Comparison of ENCODE assay signal across 10 cellular contexts in the genomic region with DNA sequence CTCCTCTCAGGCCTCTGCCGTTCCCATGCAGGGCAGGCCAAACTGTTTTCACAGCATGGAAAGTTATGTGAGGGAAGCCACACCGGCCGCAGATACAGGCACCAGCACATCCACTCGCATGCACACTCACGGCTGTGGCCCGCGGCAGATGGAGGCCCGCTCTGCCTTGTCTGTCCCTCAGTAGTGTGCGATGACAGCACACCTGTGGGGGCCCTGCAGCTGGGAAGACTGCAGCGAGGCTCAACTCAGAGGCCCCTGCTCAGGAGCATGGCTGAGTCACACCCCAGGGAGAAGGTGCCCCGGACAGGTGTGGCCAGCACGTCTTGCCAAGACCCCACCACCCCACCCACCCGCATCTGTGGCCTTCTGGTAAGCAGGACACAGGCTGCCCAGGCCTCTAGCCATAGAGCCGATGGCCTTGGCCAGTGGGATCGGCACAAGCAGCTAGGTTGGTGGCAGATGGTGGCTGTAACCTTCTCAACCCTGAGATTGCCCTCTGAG. TPM values are rescaled to one million over a fixed set of nuclear protein-coding genes. Genes with fewer than 3 reads are reported as not detected.
DNase-seq lines count a peak whose midpoint lies in the region; ATAC-seq, FAIRE-seq and TF ChIP-seq lines count a peak whose summit lies in the region.
"Had no signal": no experiment of that assay in that cellular context is flagged by ENCODE, and none has a peak within 500 bp of the region (broad histone marks: within the 10 kb centered on the region; RNA-seq: fewer than 3 reads in every experiment).

No MANE protein-coding gene starts in this region.

- peaks cover 21% of the 10 kb centered on the region; the same call in 1 of the 2 replicates for H4K20me1 ChIP-seq in HepG2 (ENCODE audit: insufficient read depth, low read length)

- peak overlapping the region; percentile 81; the same call in 1 of the 2 replicates for H3K9ac ChIP-seq in HepG2 (ENCODE audit: insufficient read depth, low read depth, low read length)

- peaks cover 4 to 5% of the 10 kb centered on the region in 2 experiments; a peak in 1 of 5 replicates for H3K36me3 ChIP-seq in HepG2 (replicated peaks in 1 of 2; ENCODE audit: control insufficient read depth in 1 of 2, insufficient read depth in 2 of 2, low read length in 2 of 2)

- H3K27ac ChIP-seq in HepG2 (ENCODE audit: extremely low read length, insufficient read depth, low read length) (peak overlapping the region; percentile 64), substantia nigra (ENCODE audit: low read depth, low read length, poor library complexity, severe bottlenecking) (peak overlapping the region; percentile 90)

- TF ChIP-seq CTCF in activated CD8-positive, alpha-beta T cell treated with anti-CD3 and anti-CD28 coated beads for 36 hours (IDR thresholded peaks at IDR 0.05) = no peak
- no peak for TF ChIP-seq CTCF in HepG2 (CRISPR knock-in tag; IDR thresholded peaks at IDR 0.05)

- H3K4me2 ChIP-seq in HepG2 (ENCODE audit: low read depth, low read length) = peak overlapping the region; percentile 79

- H3K27ac Mint-ChIP-seq in activated naive CD4-positive, alpha-beta T cell treated with anti-CD3 and anti-CD28 coated beads, Interleukin-2, amount 10 ng/mL, durations not matched to agents 7 days and 5 days = no peak overlapping the region
- H3K27ac Mint-ChIP-seq in activated naive CD4-positive, alpha-beta T cell treated with anti-CD3 and anti-CD28 coated beads, Interleukin-2, amount 50 U/mL, for 72 hours = peak overlapping the region in 1 of 2 donors; percentile 68
- H3K27ac Mint-ChIP-seq in activated CD8-positive, alpha-beta T cell treated with anti-CD3 and anti-CD28 coated beads for 36 hours = no peak overlapping the region

- TF ChIP-seq RAD21 in HepG2 (CRISPR knock-in tag; IDR thresholded peaks at IDR 0.05) = no peak

- POLR2A ChIA-PET in activated CD8-positive, alpha-beta T cell treated with anti-CD3 and anti-CD28 coated beads for 36 hours (lab: Charles Lee) = interaction anchor here (0.9 to 1.4 kb wide), 3 partner anchors 10 to 20 kb away, joined by 3 read pairs; no protein-coding TSS in a partner anchor
- POLR2A ChIA-PET in HepG2 (lab: Yijun Ruan, JAX) = interaction anchor here (0.6 to 2.2 kb wide), 3 partner anchors 30 to 296 kb away, joined by 5 to 11 read pairs (median 11); no protein-coding TSS in a partner anchor

- peak overlapping the region; percentile 59 to 79 (median 70); a peak in 3 of 6 replicates for H3K4me3 ChIP-seq in HepG2 (replicated peaks in 1 of 3; ENCODE audit: insufficient read depth in 1 of 3, low read depth in 2 of 3, low read length in 3 of 3)

- ATAC-seq in activated naive CD4-positive, alpha-beta T cell treated with anti-CD3 and anti-CD28 coated beads, Interleukin-2, amount 50 U/mL, for 72 hours = no peak
- ATAC-seq in activated CD8-positive, alpha-beta T cell treated with anti-CD3 and anti-CD28 coated beads for 36 hours = no peak
- ATAC-seq in HepG2 = no peak; the same call in 2 of the 3 replicates

- intact Hi-C loops in activated CD8-positive, alpha-beta T cell treated with anti-CD3 and anti-CD28 coated beads for 36 hours (cut with micrococcal nuclease) = no loop called here
- intact Hi-C loops in HepG2 (cut with micrococcal nuclease; ENCODE audit: unreplicated experiment) = no loop called here

- TF ChIP-seq EP300 in HepG2 (IDR thresholded peaks at IDR 0.05; ENCODE audit: low read depth in 2 of 2, low read length in 2 of 2) = no peak
- TF ChIP-seq EP300 in HepG2 (CRISPR knock-in tag; IDR thresholded peaks at IDR 0.05; ENCODE audit: borderline replicate concordance) = no peak

- no peak for FAIRE-seq in HepG2 (lab: Jason Lieb, UNC)

- H3K4me1 Mint-ChIP-seq in activated naive CD4-positive, alpha-beta T cell treated with anti-CD3 and anti-CD28 coated beads, Interleukin-2, amount 10 ng/mL, durations not matched to agents 7 days and 5 days = peaks cover 40% of the 10 kb centered on the region
- peaks cover 33% of the 10 kb centered on the region for H3K4me1 Mint-ChIP-seq in activated CD8-positive, alpha-beta T cell treated with anti-CD3 and anti-CD28 coated beads for 36 hours (ENCODE audit: low read depth)

- no TSS peak for BruUV-seq in HepG2 (replicated peaks; lab: Mats Ljungman, UMichigan)

- H3K27me3 Mint-ChIP-seq in activated naive CD4-positive, alpha-beta T cell treated with anti-CD3 and anti-CD28 coated beads, Interleukin-2, amount 10 ng/mL, durations not matched to agents 7 days and 5 days = no peaks in the 10 kb centered on the region
- H3K27me3 Mint-ChIP-seq in activated CD8-positive, alpha-beta T cell treated with anti-CD3 and anti-CD28 coated beads for 36 hours = no peaks in the 10 kb centered on the region

- 73% methylated on average over 8 of the region's 15 CpGs for WGBS in HepG2 (ENCODE audit: low lambda C conversion rate)

- H3K27me3 ChIP-seq in HepG2 (ENCODE audit: control insufficient read depth in 1 of 2, insufficient read depth in 2 of 2, low read length in 2 of 2) = no peaks in the 10 kb centered on the region; a peak in 1 of 5 replicates

- in situ Hi-C loops in HepG2 (cut with HindIII; ENCODE audit: extremely low pct_ligation_motif_present, low pct_unique_long_range_greater_than_20kb) = no loop called here

- peaks cover 59% of the 10 kb centered on the region for H3K4me1 ChIP-seq in HepG2 (ENCODE audit: insufficient read depth, low read length)

- no peaks in the 10 kb centered on the region for H3K9me3 Mint-ChIP-seq in activated naive CD4-positive, alpha-beta T cell treated with anti-CD3 and anti-CD28 coated beads, Interleukin-2, amount 10 ng/mL, durations not matched to agents 7 days and 5 days
- no peaks in the 10 kb centered on the region for H3K9me3 Mint-ChIP-seq in activated naive CD4-positive, alpha-beta T cell treated with anti-CD3 and anti-CD28 coated beads, Interleukin-2, amount 50 U/mL, for 72 hours
- H3K9me3 Mint-ChIP-seq in activated CD8-positive, alpha-beta T cell treated with anti-CD3 and anti-CD28 coated beads for 36 hours = no peaks in the 10 kb centered on the region

- H3K4me3 Mint-ChIP-seq in activated naive CD4-positive, alpha-beta T cell treated with anti-CD3 and anti-CD28 coated beads, Interleukin-2, amount 10 ng/mL, durations not matched to agents 7 days and 5 days = peak overlapping the region; percentile 63
- H3K4me3 Mint-ChIP-seq in activated CD8-positive, alpha-beta T cell treated with anti-CD3 and anti-CD28 coated beads for 36 hours = peak overlapping the region; percentile 70

- CTCF ChIA-PET in activated naive CD4-positive, alpha-beta T cell treated with anti-CD3 and anti-CD28 coated beads, Interleukin-2, amount 10 ng/mL, durations not matched to agents 7 days and 5 days (lab: Charles Lee) = interaction anchor here (1.2 kb wide), 1 partner anchor 153 kb away, joined by 6 read pairs; no protein-coding TSS in a partner anchor
- CTCF ChIA-PET in activated CD8-positive, alpha-beta T cell treated with anti-CD3 and anti-CD28 coated beads for 36 hours (lab: Charles Lee) = no interaction called here
- CTCF ChIA-PET in HepG2 (lab: Yijun Ruan, JAX; ENCODE audit: low intra/inter-chr PET ratio, low total read pairs) = no interaction called here

- peaks cover 33% of the 10 kb centered on the region for H3K79me2 ChIP-seq in HepG2 (ENCODE audit: insufficient read depth, low read length)

- no peak for TF ChIP-seq POLR2A in HepG2 (IDR thresholded peaks at IDR 0.05; ENCODE audit: insufficient read depth in 1 of 2, low read depth in 2 of 2, low read length in 2 of 2)

- no peak for DNase-seq in activated naive CD4-positive, alpha-beta T cell treated with anti-CD3 and anti-CD28 coated beads, Interleukin-2, amount 10 ng/mL, durations not matched to agents 7 days and 5 days
- no peak for DNase-seq in activated naive CD4-positive, alpha-beta T cell treated with anti-CD3 and anti-CD28 coated beads, Interleukin-2, amount 50 U/mL, for 72 hours (ENCODE audit: low spot score in 2 of 2)
- no peak for DNase-seq in activated CD8-positive, alpha-beta T cell treated with anti-CD3 and anti-CD28 coated beads for 36 hours
- DNase-seq in HepG2 (ENCODE audit: low spot score) (no peak), substantia nigra (lab: John Stamatoyannopoulos, UW) (no peak), NOMO-1 (lab: John Stamatoyannopoulos, UW; ENCODE audit: unreplicated experiment in 2 of 2) (no peak), NCI-H1417 treated with DMSO at 0.1 percent for 48 hours (lab: John Stamatoyannopoulos, UW) (no peak), NCI-H2081 treated with DMSO at 0.1 percent for 48 hours (lab: John Stamatoyannopoulos, UW) (no peak)
- DNase-seq: activated CD4-positive, alpha-beta T cell treated with anti-CD3 and anti-CD28 coated beads for 1 hour; NCI-H69 had no signal

- H3K9me3 ChIP-seq in HepG2 (ENCODE audit: low read length) = no peaks in the 10 kb centered on the region

- H2AFZ ChIP-seq in HepG2 (ENCODE audit: low read length) = no peak overlapping the region

- H3K36me3 Mint-ChIP-seq in activated naive CD4-positive, alpha-beta T cell treated with anti-CD3 and anti-CD28 coated beads, Interleukin-2, amount 10 ng/mL, durations not matched to agents 7 days and 5 days = peaks cover 27% of the 10 kb centered on the region
- H3K36me3 Mint-ChIP-seq in activated naive CD4-positive, alpha-beta T cell treated with anti-CD3 and anti-CD28 coated beads, Interleukin-2, amount 50 U/mL, for 72 hours = peaks cover 13 to 14% of the 10 kb centered on the region in 2 donors
- peaks cover 24% of the 10 kb centered on the region for H3K36me3 Mint-ChIP-seq in activated CD8-positive, alpha-beta T cell treated with anti-CD3 and anti-CD28 coated beads for 36 hours (ENCODE audit: low read depth)

RNA-seq across cellular contexts. Expression of gene UBE2J2, which starts 1.3 kb away (rescaled TPM):
- 10 to 100 TPM; 59.4 to 80.5 TPM for total RNA-seq in activated naive CD4-positive, alpha-beta T cell treated with anti-CD3 and anti-CD28 coated beads, Interleukin-2, amount 50 U/mL, for 72 hours
- total RNA-seq in activated CD8-positive, alpha-beta T cell treated with anti-CD3 and anti-CD28 coated beads for 36 hours = 10 to 100 TPM; 52.3 to 59.2 TPM
- 22.1 and 29.4 TPM in 2 replicates for total RNA-seq in HepG2 (2016; rRNA removed; fragmentation: Illumina TruSeq; extraction: Trizol)
- 19.3 and 24.9 TPM in 2 replicates for total RNA-seq in HepG2 (2016; cell fraction: cytosol; rRNA removed; fragmentation: Illumina TruSeq; extraction: Trizol; ENCODE audit: low read depth)
- total RNA-seq in HepG2 (2016; cell fraction: insoluble cytoplasmic fraction; rRNA removed; fragmentation: Illumina TruSeq; extraction: Trizol) = 21.8 and 31.9 TPM in 2 replicates
- total RNA-seq in HepG2 (2016; cell fraction: membrane; rRNA removed; fragmentation: Illumina TruSeq; extraction: Trizol) = 32.2 and 38.5 TPM in 2 replicates
- 23.9 and 27.0 TPM in 2 replicates for total RNA-seq in HepG2 (2016; cell fraction: nucleus; rRNA removed; fragmentation: Illumina TruSeq; extraction: Trizol)
- 25.4 and 28.8 TPM in 2 replicates for polyA plus RNA-seq in HepG2 (2011; rRNA removed)
- polyA plus RNA-seq in HepG2 (2011; cell fraction: cytosol; rRNA removed) = 25.8 and 32.1 TPM in 2 replicates
- 48.5 and 56.3 TPM in 2 replicates for polyA plus RNA-seq in HepG2 (2011; cell fraction: nucleus; rRNA removed)
- 31.0 and 32.3 TPM in 2 replicates for polyA plus RNA-seq in HepG2 (2012)
- polyA plus RNA-seq in HepG2 (2016; cell fraction: cytosol; fragmentation: Illumina TruSeq; extraction: Trizol; ENCODE audit: low read depth) = 26.4 and 36.1 TPM in 2 replicates
- polyA plus RNA-seq in HepG2 (2016; cell fraction: insoluble cytoplasmic fraction; fragmentation: Illumina TruSeq; extraction: Trizol; ENCODE audit: low read depth) = 38.0 and 48.6 TPM in 2 replicates
- polyA plus RNA-seq in HepG2 (2016; cell fraction: membrane; fragmentation: Illumina TruSeq; extraction: Trizol; ENCODE audit: low read depth) = 40.9 and 46.8 TPM in 2 replicates
- 70.6 and 77.2 TPM in 2 replicates for polyA plus RNA-seq in HepG2 (2016; cell fraction: nucleus; fragmentation: Illumina TruSeq; extraction: Trizol; ENCODE audit: insufficient read depth, low read depth)
- polyA minus RNA-seq in HepG2 (2011; rRNA and poly(A)+ RNA removed; ENCODE audit: low replicate concordance) = 19.8 and 25.0 TPM in 2 replicates
- polyA minus RNA-seq in HepG2 (2011; cell fraction: cytosol; rRNA and poly(A)+ RNA removed) = 15.5 and 16.0 TPM in 2 replicates
- polyA minus RNA-seq in HepG2 (2011; cell fraction: nucleus; rRNA and poly(A)+ RNA removed) = 18.6 and 26.4 TPM in 2 replicates

RNA-seq across cellular contexts. Expression of gene SCNN1D, which starts 5.3 kb away (rescaled TPM):
- 10 to 100 TPM in 1 of 2 donors, 1 to 10 TPM in 1; 3.2 to 11.7 TPM for total RNA-seq in activated naive CD4-positive, alpha-beta T cell treated with anti-CD3 and anti-CD28 coated beads, Interleukin-2, amount 50 U/mL, for 72 hours
- total RNA-seq in activated CD8-positive, alpha-beta T cell treated with anti-CD3 and anti-CD28 coated beads for 36 hours = 1 to 10 TPM; 4.9 to 5.6 TPM
- 0.93 and 2.6 TPM in 2 replicates for total RNA-seq in HepG2 (2016; rRNA removed; fragmentation: Illumina TruSeq; extraction: Trizol)
- 1.3 and 1.5 TPM in 2 replicates for total RNA-seq in HepG2 (2016; cell fraction: cytosol; rRNA removed; fragmentation: Illumina TruSeq; extraction: Trizol; ENCODE audit: low read depth)
- total RNA-seq in HepG2 (2016; cell fraction: insoluble cytoplasmic fraction; rRNA removed; fragmentation: Illumina TruSeq; extraction: Trizol) = 0.73 and 3.1 TPM in 2 replicates
- 1.5 and 1.9 TPM in 2 replicates for total RNA-seq in HepG2 (2016; cell fraction: membrane; rRNA removed; fragmentation: Illumina TruSeq; extraction: Trizol)
- total RNA-seq in HepG2 (2016; cell fraction: nucleus; rRNA removed; fragmentation: Illumina TruSeq; extraction: Trizol) = 3.1 and 3.8 TPM in 2 replicates
- 2.3 and 4.7 TPM in 2 replicates for polyA plus RNA-seq in HepG2 (2011; rRNA removed)
- polyA plus RNA-seq in HepG2 (2011; cell fraction: cytosol; rRNA removed) = 0.92 and 1.7 TPM in 2 replicates
- polyA plus RNA-seq in HepG2 (2011; cell fraction: nucleus; rRNA removed) = 68.0 and 74.7 TPM in 2 replicates
- polyA plus RNA-seq in HepG2 (2012) = 1.8 and 2.2 TPM in 2 replicates
- polyA plus RNA-seq in HepG2 (2016; cell fraction: cytosol; fragmentation: Illumina TruSeq; extraction: Trizol; ENCODE audit: low read depth) = 1.1 and 1.2 TPM in 2 replicates
- 0.84 and 1.3 TPM in 2 replicates for polyA plus RNA-seq in HepG2 (2016; cell fraction: insoluble cytoplasmic fraction; fragmentation: Illumina TruSeq; extraction: Trizol; ENCODE audit: low read depth)
- polyA plus RNA-seq in HepG2 (2016; cell fraction: membrane; fragmentation: Illumina TruSeq; extraction: Trizol; ENCODE audit: low read depth) = 0.98 and 1.3 TPM in 2 replicates
- 12.7 and 13.3 TPM in 2 replicates for polyA plus RNA-seq in HepG2 (2016; cell fraction: nucleus; fragmentation: Illumina TruSeq; extraction: Trizol; ENCODE audit: insufficient read depth, low read depth)
- 0.30 and 1.8 TPM in 2 replicates for polyA minus RNA-seq in HepG2 (2011; rRNA and poly(A)+ RNA removed; ENCODE audit: low replicate concordance)
- 0.59 and 1.4 TPM in 2 replicates for polyA minus RNA-seq in HepG2 (2011; cell fraction: cytosol; rRNA and poly(A)+ RNA removed)
- 1.9 and 2.9 TPM in 2 replicates for polyA minus RNA-seq in HepG2 (2011; cell fraction: nucleus; rRNA and poly(A)+ RNA removed)

RNA-seq across cellular contexts. Expression of gene C1QTNF12, which starts 28.5 kb away (rescaled TPM):
- total RNA-seq in activated naive CD4-positive, alpha-beta T cell treated with anti-CD3 and anti-CD28 coated beads, Interleukin-2, amount 50 U/mL, for 72 hours = 10 to 100 TPM in 1 of 2 donors, 1 to 10 TPM in 1; 4.0 to 17.7 TPM
- total RNA-seq in activated CD8-positive, alpha-beta T cell treated with anti-CD3 and anti-CD28 coated beads for 36 hours = 1 to 10 TPM; 2.6 to 4.9 TPM
- 0.29 and 0.64 TPM in 2 replicates for total RNA-seq in HepG2 (2016; rRNA removed; fragmentation: Illumina TruSeq; extraction: Trizol)
- total RNA-seq in HepG2 (2016; cell fraction: cytosol; rRNA removed; fragmentation: Illumina TruSeq; extraction: Trizol; ENCODE audit: low read depth) = 0.88 and 0.91 TPM in 2 replicates
- 1.0 TPM in 1 of 2 replicates, not detected in the other for total RNA-seq in HepG2 (2016; cell fraction: insoluble cytoplasmic fraction; rRNA removed; fragmentation: Illumina TruSeq; extraction: Trizol)
- total RNA-seq in HepG2 (2016; cell fraction: membrane; rRNA removed; fragmentation: Illumina TruSeq; extraction: Trizol) = 0.28 and 0.80 TPM in 2 replicates
- total RNA-seq in HepG2 (2016; cell fraction: nucleus; rRNA removed; fragmentation: Illumina TruSeq; extraction: Trizol) = 0.87 TPM in 1 of 2 replicates, not detected in the other
- polyA plus RNA-seq in HepG2 (2011; rRNA removed) = 0.18 and 0.29 TPM in 2 replicates
- 0.11 and 0.21 TPM in 2 replicates for polyA plus RNA-seq in HepG2 (2011; cell fraction: cytosol; rRNA removed)
- polyA plus RNA-seq in HepG2 (2011; cell fraction: nucleus; rRNA removed) = 4.1 and 5.2 TPM in 2 replicates
- polyA plus RNA-seq in HepG2 (2012) = 1.6 and 2.0 TPM in 2 replicates
- polyA plus RNA-seq in HepG2 (2016; cell fraction: cytosol; fragmentation: Illumina TruSeq; extraction: Trizol; ENCODE audit: low read depth) = 0.28 and 0.32 TPM in 2 replicates
- not detected in 2 replicates for polyA plus RNA-seq in HepG2 (2016; cell fraction: insoluble cytoplasmic fraction; fragmentation: Illumina TruSeq; extraction: Trizol; ENCODE audit: low read depth)
- not detected in 2 replicates for polyA plus RNA-seq in HepG2 (2016; cell fraction: membrane; fragmentation: Illumina TruSeq; extraction: Trizol; ENCODE audit: low read depth)
- polyA plus RNA-seq in HepG2 (2016; cell fraction: nucleus; fragmentation: Illumina TruSeq; extraction: Trizol; ENCODE audit: insufficient read depth, low read depth) = 2.7 and 4.3 TPM in 2 replicates
- polyA minus RNA-seq in HepG2 (2011; rRNA and poly(A)+ RNA removed; ENCODE audit: low replicate concordance) = 0.36 and 0.40 TPM in 2 replicates
- polyA minus RNA-seq in HepG2 (2011; cell fraction: cytosol; rRNA and poly(A)+ RNA removed) = not detected in 2 replicates
- polyA minus RNA-seq in HepG2 (2011; cell fraction: nucleus; rRNA and poly(A)+ RNA removed) = not detected in 2 replicates

RNA-seq across cellular contexts. Expression of gene ACAP3, which starts 32.7 kb away (rescaled TPM):
- 10 to 100 TPM; 38.3 to 52.4 TPM for total RNA-seq in activated naive CD4-positive, alpha-beta T cell treated with anti-CD3 and anti-CD28 coated beads, Interleukin-2, amount 50 U/mL, for 72 hours
- 10 to 100 TPM; 41.1 to 42.5 TPM for total RNA-seq in activated CD8-positive, alpha-beta T cell treated with anti-CD3 and anti-CD28 coated beads for 36 hours
- 16.4 and 29.4 TPM in 2 replicates for total RNA-seq in HepG2 (2016; rRNA removed; fragmentation: Illumina TruSeq; extraction: Trizol)
- total RNA-seq in HepG2 (2016; cell fraction: cytosol; rRNA removed; fragmentation: Illumina TruSeq; extraction: Trizol; ENCODE audit: low read depth) = 10.4 and 10.9 TPM in 2 replicates
- 13.5 and 33.2 TPM in 2 replicates for total RNA-seq in HepG2 (2016; cell fraction: insoluble cytoplasmic fraction; rRNA removed; fragmentation: Illumina TruSeq; extraction: Trizol)
- 10.5 and 11.3 TPM in 2 replicates for total RNA-seq in HepG2 (2016; cell fraction: membrane; rRNA removed; fragmentation: Illumina TruSeq; extraction: Trizol)
- total RNA-seq in HepG2 (2016; cell fraction: nucleus; rRNA removed; fragmentation: Illumina TruSeq; extraction: Trizol) = 35.1 and 37.0 TPM in 2 replicates
- 50.8 and 56.3 TPM in 2 replicates for polyA plus RNA-seq in HepG2 (2011; rRNA removed)
- 13.0 and 18.3 TPM in 2 replicates for polyA plus RNA-seq in HepG2 (2011; cell fraction: cytosol; rRNA removed)
- 917 and 1,082 TPM in 2 replicates for polyA plus RNA-seq in HepG2 (2011; cell fraction: nucleus; rRNA removed)
- polyA plus RNA-seq in HepG2 (2012) = 32.6 and 50.5 TPM in 2 replicates
- polyA plus RNA-seq in HepG2 (2016; cell fraction: cytosol; fragmentation: Illumina TruSeq; extraction: Trizol; ENCODE audit: low read depth) = 2.3 and 2.4 TPM in 2 replicates
- 11.7 and 14.4 TPM in 2 replicates for polyA plus RNA-seq in HepG2 (2016; cell fraction: insoluble cytoplasmic fraction; fragmentation: Illumina TruSeq; extraction: Trizol; ENCODE audit: low read depth)
- 6.7 and 8.0 TPM in 2 replicates for polyA plus RNA-seq in HepG2 (2016; cell fraction: membrane; fragmentation: Illumina TruSeq; extraction: Trizol; ENCODE audit: low read depth)
- 144 and 162 TPM in 2 replicates for polyA plus RNA-seq in HepG2 (2016; cell fraction: nucleus; fragmentation: Illumina TruSeq; extraction: Trizol; ENCODE audit: insufficient read depth, low read depth)
- 19.2 and 70.6 TPM in 2 replicates for polyA minus RNA-seq in HepG2 (2011; rRNA and poly(A)+ RNA removed; ENCODE audit: low replicate concordance)
- polyA minus RNA-seq in HepG2 (2011; cell fraction: cytosol; rRNA and poly(A)+ RNA removed) = 16.2 and 18.0 TPM in 2 replicates
- polyA minus RNA-seq in HepG2 (2011; cell fraction: nucleus; rRNA and poly(A)+ RNA removed) = 47.0 and 52.1 TPM in 2 replicates

RNA-seq across cellular contexts. Expression of gene PUSL1, which starts 33.4 kb away (rescaled TPM):
- total RNA-seq in activated naive CD4-positive, alpha-beta T cell treated with anti-CD3 and anti-CD28 coated beads, Interleukin-2, amount 50 U/mL, for 72 hours = 10 to 100 TPM; 15.1 to 39.5 TPM
- 10 to 100 TPM; 23.9 to 25.4 TPM for total RNA-seq in activated CD8-positive, alpha-beta T cell treated with anti-CD3 and anti-CD28 coated beads for 36 hours
- 21.7 and 22.2 TPM in 2 replicates for total RNA-seq in HepG2 (2016; rRNA removed; fragmentation: Illumina TruSeq; extraction: Trizol)
- total RNA-seq in HepG2 (2016; cell fraction: cytosol; rRNA removed; fragmentation: Illumina TruSeq; extraction: Trizol; ENCODE audit: low read depth) = 24.8 and 28.1 TPM in 2 replicates
- total RNA-seq in HepG2 (2016; cell fraction: insoluble cytoplasmic fraction; rRNA removed; fragmentation: Illumina TruSeq; extraction: Trizol) = 20.1 and 22.6 TPM in 2 replicates
- total RNA-seq in HepG2 (2016; cell fraction: membrane; rRNA removed; fragmentation: Illumina TruSeq; extraction: Trizol) = 31.7 and 36.4 TPM in 2 replicates
- total RNA-seq in HepG2 (2016; cell fraction: nucleus; rRNA removed; fragmentation: Illumina TruSeq; extraction: Trizol) = 11.4 and 12.3 TPM in 2 replicates
- 8.3 and 9.8 TPM in 2 replicates for polyA plus RNA-seq in HepG2 (2011; rRNA removed)
- 7.8 and 16.6 TPM in 2 replicates for polyA plus RNA-seq in HepG2 (2011; cell fraction: cytosol; rRNA removed)
- polyA plus RNA-seq in HepG2 (2011; cell fraction: nucleus; rRNA removed) = 25.8 and 26.1 TPM in 2 replicates
- polyA plus RNA-seq in HepG2 (2012) = 3.8 and 6.3 TPM in 2 replicates
- 31.1 and 33.4 TPM in 2 replicates for polyA plus RNA-seq in HepG2 (2016; cell fraction: cytosol; fragmentation: Illumina TruSeq; extraction: Trizol; ENCODE audit: low read depth)
- polyA plus RNA-seq in HepG2 (2016; cell fraction: insoluble cytoplasmic fraction; fragmentation: Illumina TruSeq; extraction: Trizol; ENCODE audit: low read depth) = 23.1 and 24.5 TPM in 2 replicates
- 29.1 and 32.2 TPM in 2 replicates for polyA plus RNA-seq in HepG2 (2016; cell fraction: membrane; fragmentation: Illumina TruSeq; extraction: Trizol; ENCODE audit: low read depth)
- polyA plus RNA-seq in HepG2 (2016; cell fraction: nucleus; fragmentation: Illumina TruSeq; extraction: Trizol; ENCODE audit: insufficient read depth, low read depth) = 20.2 and 22.1 TPM in 2 replicates
- 13.5 and 21.4 TPM in 2 replicates for polyA minus RNA-seq in HepG2 (2011; rRNA and poly(A)+ RNA removed; ENCODE audit: low replicate concordance)
- 5.6 and 5.9 TPM in 2 replicates for polyA minus RNA-seq in HepG2 (2011; cell fraction: cytosol; rRNA and poly(A)+ RNA removed)
- 6.5 and 9.0 TPM in 2 replicates for polyA minus RNA-seq in HepG2 (2011; cell fraction: nucleus; rRNA and poly(A)+ RNA removed)
